Comparison of ENCODE assay signal across 8 cellular contexts in the genomic region with DNA sequence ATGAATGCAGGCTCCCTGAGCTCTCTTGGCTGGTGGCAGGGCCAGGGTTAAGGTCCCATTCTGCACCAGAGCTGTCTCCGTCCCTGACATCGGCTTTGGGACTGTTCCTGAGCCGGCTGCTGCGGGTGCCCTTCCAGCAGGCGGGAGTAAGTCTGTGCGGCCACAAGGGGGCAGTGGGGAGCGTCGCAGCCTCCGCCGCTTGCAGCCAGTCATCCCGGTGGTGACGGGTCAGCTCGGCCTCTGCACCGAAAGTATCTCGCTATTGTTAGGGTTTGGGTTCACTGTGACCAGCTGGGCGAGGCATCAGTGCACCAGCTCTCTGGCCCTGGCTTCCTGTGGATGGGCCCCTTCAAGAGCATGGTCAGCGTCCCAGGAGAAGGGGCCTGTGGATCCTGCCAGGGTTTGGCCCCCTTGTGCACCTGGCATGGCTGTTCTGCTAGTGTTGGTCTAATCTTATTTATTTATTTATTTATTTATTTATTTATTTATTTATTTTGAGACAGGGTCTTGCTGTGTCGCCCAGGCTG. TPM values are rescaled to one million over a fixed set of nuclear protein-coding genes. Genes with fewer than 3 reads are reported as not detected.
DNase-seq lines count a peak whose midpoint lies in the region; ATAC-seq, FAIRE-seq and TF ChIP-seq lines count a peak whose summit lies in the region.

No MANE protein-coding gene starts in this region.

- TF ChIP-seq POLR2A in A549 (IDR thresholded peaks at IDR 0.05; ENCODE audit: low read length), result no peak
- no peak for TF ChIP-seq POLR2A in NB4 (IDR thresholded peaks at IDR 0.05; ENCODE audit: extremely low read depth, insufficient read length)
- TF ChIP-seq POLR2A in breast epithelium (IDR thresholded peaks at IDR 0.05), result no peak

- H3K4me1 ChIP-seq in A549 (no peaks in the 10 kb centered on the region), breast epithelium (peaks cover 23 to 33% of the 10 kb centered on the region in 2 donors)

- peak overlapping the region in 1 of 2 experiments; percentile 67; a peak in 3 of 6 replicates for H3K27ac ChIP-seq in A549
- H3K27ac ChIP-seq in WERI-Rb-1, result no peak overlapping the region
- H3K27ac ChIP-seq in breast epithelium, result peak overlapping the region in 1 of 2 donors; percentile 53

- H3K36me3 ChIP-seq in WERI-Rb-1 (peaks cover 5% of the 10 kb centered on the region), breast epithelium (no peaks in the 10 kb centered on the region)

- no peak for FAIRE-seq in A549 (lab: Jason Lieb, UNC)

- TF ChIP-seq CTCF in A549 (IDR thresholded peaks at IDR 0.05), result peak; percentile 69
- peak; percentile 83 for TF ChIP-seq CTCF in NB4 (IDR thresholded peaks at IDR 0.05; ENCODE audit: low read depth, low read length)
- TF ChIP-seq CTCF in WERI-Rb-1 (IDR thresholded peaks at IDR 0.05; ENCODE audit: low read depth, low read length), result peak; percentile 98
- TF ChIP-seq CTCF in breast epithelium (IDR thresholded peaks at IDR 0.05), result peak; percentile 84 to 90 (median 89)

- H3K9me3 ChIP-seq in A549 (no peaks in the 10 kb centered on the region), WERI-Rb-1 (ENCODE audit: severe bottlenecking) (no peaks in the 10 kb centered on the region), breast epithelium (no peaks in the 10 kb centered on the region)

- H3K27me3 ChIP-seq in WERI-Rb-1 (ENCODE audit: insufficient read depth, low read depth, severe bottlenecking) (no peaks in the 10 kb centered on the region), breast epithelium (no peaks in the 10 kb centered on the region)

- intact Hi-C loops in breast epithelium (cut with DNase I; ENCODE audit: low total_unique reads), result no loop called here

- ATAC-seq in A549, result peak; percentile 84 to 90
- peak; percentile 64 for ATAC-seq in GM18502 (IDR thresholded peaks at IDR 0.05; ENCODE audit: poor library complexity, unreplicated experiment)
- no peak for ATAC-seq in HG02588 (IDR thresholded peaks at IDR 0.05; ENCODE audit: unreplicated experiment)

- H3K4me3 ChIP-seq in A549, result no peak overlapping the region
- no peak overlapping the region for H3K4me3 ChIP-seq in NB4 (ENCODE audit: low read depth, low read length)
- H3K4me3 ChIP-seq in WERI-Rb-1 (ENCODE audit: low read depth, low read length), result no peak overlapping the region
- H3K4me3 ChIP-seq in breast epithelium, result peak overlapping the region in 2 of 3 donors; percentile 18 to 44

- peak overlapping the region; percentile 45 for H3K4me2 ChIP-seq in A549

- no peak for TF ChIP-seq EP300 in A549 (IDR thresholded peaks at IDR 0.05)

- POLR2A ChIA-PET in A549 (lab: Yijun Ruan, JAX), result interaction anchor here (0.5 kb wide), 1 partner anchor 766 kb away, joined by 3 read pairs; no protein-coding TSS in a partner anchor

- DNase-seq in A549 (ENCODE audit: low read depth in 1 of 2, low spot score in 1 of 2) (peak; percentile 66 to 83), NB4 (ENCODE audit: low read depth) (peak; percentile 85), WERI-Rb-1 (peak; percentile 75), breast epithelium (ENCODE audit: low spot score in 2 of 2) (peak; percentile 59 to 79), inferior parietal cortex (ENCODE audit: extremely low spot score) (peak; percentile 77)
- peak; percentile 43 to 73 for DNase-seq in stimulated activated CD4-positive, alpha-beta T cell treated with anti-CD3 and anti-CD28 coated beads, Interleukin-12 subunit alpha, Interleukin-12 subunit beta, amount 100 ng/mL, for 24 hours (ENCODE audit: low read depth in 2 of 2)

- CTCF ChIA-PET in A549 (lab: Yijun Ruan, JAX), result interaction anchor here (0.7 to 2.9 kb wide), 16 partner anchors 9 to 220 kb away, joined by 3 to 39 read pairs (median 6); a partner anchor contains a TSS

- WGBS in A549 (ENCODE audit: missing lambda C conversion rate), result 21% methylated on average over 9 of the region's 18 CpGs

- TF ChIP-seq RAD21 in A549 (conservative IDR thresholded peaks at IDR 0.05 in 1 of 2, IDR thresholded peaks at IDR 0.05 in 1 of 2), result peak; percentile 35 to 41; a peak in 3 of 5 replicates

TF ChIP-seq in A549, 52 proteins besides CTCF, POLR2A, EP300 and RAD21:
- TF ChIP-seq, protein P1, sequence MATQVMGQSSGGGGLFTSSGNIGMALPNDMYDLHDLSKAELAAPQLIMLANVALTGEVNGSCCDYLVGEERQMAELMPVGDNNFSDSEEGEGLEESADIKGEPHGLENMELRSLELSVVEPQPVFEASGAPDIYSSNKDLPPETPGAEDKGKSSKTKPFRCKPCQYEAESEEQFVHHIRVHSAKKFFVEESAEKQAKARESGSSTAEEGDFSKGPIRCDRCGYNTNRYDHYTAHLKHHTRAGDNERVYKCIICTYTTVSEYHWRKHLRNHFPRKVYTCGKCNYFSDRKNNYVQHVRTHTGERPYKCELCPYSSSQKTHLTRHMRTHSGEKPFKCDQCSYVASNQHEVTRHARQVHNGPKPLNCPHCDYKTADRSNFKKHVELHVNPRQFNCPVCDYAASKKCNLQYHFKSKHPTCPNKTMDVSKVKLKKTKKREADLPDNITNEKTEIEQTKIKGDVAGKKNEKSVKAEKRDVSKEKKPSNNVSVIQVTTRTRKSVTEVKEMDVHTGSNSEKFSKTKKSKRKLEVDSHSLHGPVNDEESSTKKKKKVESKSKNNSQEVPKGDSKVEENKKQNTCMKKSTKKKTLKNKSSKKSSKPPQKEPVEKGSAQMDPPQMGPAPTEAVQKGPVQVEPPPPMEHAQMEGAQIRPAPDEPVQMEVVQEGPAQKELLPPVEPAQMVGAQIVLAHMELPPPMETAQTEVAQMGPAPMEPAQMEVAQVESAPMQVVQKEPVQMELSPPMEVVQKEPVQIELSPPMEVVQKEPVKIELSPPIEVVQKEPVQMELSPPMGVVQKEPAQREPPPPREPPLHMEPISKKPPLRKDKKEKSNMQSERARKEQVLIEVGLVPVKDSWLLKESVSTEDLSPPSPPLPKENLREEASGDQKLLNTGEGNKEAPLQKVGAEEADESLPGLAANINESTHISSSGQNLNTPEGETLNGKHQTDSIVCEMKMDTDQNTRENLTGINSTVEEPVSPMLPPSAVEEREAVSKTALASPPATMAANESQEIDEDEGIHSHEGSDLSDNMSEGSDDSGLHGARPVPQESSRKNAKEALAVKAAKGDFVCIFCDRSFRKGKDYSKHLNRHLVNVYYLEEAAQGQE (IDR thresholded peaks at IDR 0.05), result no peak
- TF ChIP-seq FOSL2 (IDR thresholded peaks at IDR 0.05) (no peak), FOSL2 (CRISPR knock-in tag; IDR thresholded peaks at IDR 0.05) (0 out of 2 replicates have a peak, but pooled peaks have one; percentile 5), ZC3H11A (IDR thresholded peaks at IDR 0.05) (peak; percentile 65), ESRRA (IDR thresholded peaks at IDR 0.05; ENCODE audit: borderline replicate concordance, low read length) (no peak), SMC3 (IDR thresholded peaks at IDR 0.05) (peak; percentile 46), TP53 (CRISPR knock-in tag; IDR thresholded peaks at IDR 0.05) (no peak)
- TF ChIP-seq, protein P2, sequence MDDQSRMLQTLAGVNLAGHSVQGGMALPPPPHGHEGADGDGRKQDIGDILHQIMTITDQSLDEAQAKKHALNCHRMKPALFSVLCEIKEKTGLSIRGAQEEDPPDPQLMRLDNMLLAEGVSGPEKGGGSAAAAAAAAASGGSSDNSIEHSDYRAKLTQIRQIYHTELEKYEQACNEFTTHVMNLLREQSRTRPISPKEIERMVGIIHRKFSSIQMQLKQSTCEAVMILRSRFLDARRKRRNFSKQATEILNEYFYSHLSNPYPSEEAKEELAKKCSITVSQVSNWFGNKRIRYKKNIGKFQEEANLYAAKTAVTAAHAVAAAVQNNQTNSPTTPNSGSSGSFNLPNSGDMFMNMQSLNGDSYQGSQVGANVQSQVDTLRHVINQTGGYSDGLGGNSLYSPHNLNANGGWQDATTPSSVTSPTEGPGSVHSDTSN (IDR thresholded peaks at IDR 0.05), result no peak

RNA-seq across cellular contexts. Expression of a gene that starts 15.1 kb away (rescaled TPM):
- polyA plus RNA-seq in A549 (2011; rRNA removed) (73.7 and 82.3 TPM in 2 replicates), A549 (2017; fragmentation: RNase III; extraction: RNeasy Plus Mini Kit Qiagen cat#74134 plus additional on column Dnase treatment) (158 to 164 TPM (median 161 TPM) in 3 replicates)
- 444 and 555 TPM in 2 replicates for polyA plus RNA-seq in A549 (2012; cell fraction: cytosol; rRNA removed)
- 310 and 479 TPM in 2 replicates for polyA plus RNA-seq in A549 (2012; cell fraction: nucleus; rRNA removed)
- polyA minus RNA-seq in A549 (2011; rRNA and poly(A)+ RNA removed), result 11.0 and 11.1 TPM in 2 replicates
- 100 to 1,000 TPM; 283 to 388 (median 299) TPM for total RNA-seq in breast epithelium

RNA-seq across cellular contexts. Expression of a gene that starts 26.2 kb away (rescaled TPM):
- polyA plus RNA-seq in A549 (2011; rRNA removed) (not detected in 2 replicates), A549 (2017; fragmentation: RNase III; extraction: RNeasy Plus Mini Kit Qiagen cat#74134 plus additional on column Dnase treatment) (not detected in 3 replicates)
- polyA plus RNA-seq in A549 (2012; cell fraction: cytosol; rRNA removed), result not detected in 2 replicates
- not detected in 2 replicates for polyA plus RNA-seq in A549 (2012; cell fraction: nucleus; rRNA removed)
- not detected in 2 replicates for polyA minus RNA-seq in A549 (2011; rRNA and poly(A)+ RNA removed)
- not detected for total RNA-seq in breast epithelium

RNA-seq across cellular contexts. Expression of a gene that starts 27.3 kb away (rescaled TPM):
- polyA plus RNA-seq in A549 (2011; rRNA removed) (74.4 and 87.7 TPM in 2 replicates), A549 (2017; fragmentation: RNase III; extraction: RNeasy Plus Mini Kit Qiagen cat#74134 plus additional on column Dnase treatment) (118 to 149 TPM (median 139 TPM) in 3 replicates)
- 109 and 151 TPM in 2 replicates for polyA plus RNA-seq in A549 (2012; cell fraction: cytosol; rRNA removed)
- polyA plus RNA-seq in A549 (2012; cell fraction: nucleus; rRNA removed), result 315 and 372 TPM in 2 replicates
- polyA minus RNA-seq in A549 (2011; rRNA and poly(A)+ RNA removed), result 239 and 266 TPM in 2 replicates
- 10 to 100 TPM; 36.1 to 66.9 (median 43.4) TPM for total RNA-seq in breast epithelium

RNA-seq across cellular contexts. Expression of a gene that starts 38.5 kb away (rescaled TPM):
- polyA plus RNA-seq in A549 (2011; rRNA removed) (124 and 126 TPM in 2 replicates), A549 (2017; fragmentation: RNase III; extraction: RNeasy Plus Mini Kit Qiagen cat#74134 plus additional on column Dnase treatment) (110 to 128 TPM (median 116 TPM) in 3 replicates)
- 119 and 126 TPM in 2 replicates for polyA plus RNA-seq in A549 (2012; cell fraction: cytosol; rRNA removed)
- polyA plus RNA-seq in A549 (2012; cell fraction: nucleus; rRNA removed), result 90.3 and 104 TPM in 2 replicates
- 85.5 and 90.5 TPM in 2 replicates for polyA minus RNA-seq in A549 (2011; rRNA and poly(A)+ RNA removed)
- total RNA-seq in breast epithelium, result 100 to 1,000 TPM in 2 of 3 donors, 10 to 100 TPM in 1; 59.0 to 166 (median 102) TPM

Comparison
In these comparisons a context has a peak if more than half of its experiments do, and no peak if none do; other contexts are left out.
1. H3K4me3 ChIP-seq: peak in breast epithelium (2 of 3); none in A549 (single experiment), NB4 (single experiment) and WERI-Rb-1 (single experiment).
2. Peak in every context shown above with its lines, with median percentiles within 50 percentile points of each other: DNase-seq and CTCF ChIP-seq.